24 cellular contexts compared by ENCODE assay signal in genomic region chr1:206986885-206987284, GRCh38. TPM values are rescaled to one million over a fixed set of nuclear protein-coding genes. Genes with fewer than 3 reads are reported as not detected.
"Had no signal": no experiment of that assay in that cellular context is flagged by ENCODE, and none has a peak within 500 bp of the region (broad histone marks: within the 10 kb centered on the region; RNA-seq: fewer than 3 reads in every experiment).

No MANE protein-coding gene starts in this region.

- H3K27ac ChIP-seq: KMS-11, SJCRH30 had no signal

- ATAC-seq: HepG2, SK-N-SH treated with all-trans-retinoic acid at 6 μM for 48 hours had no signal

- H3K4me1 ChIP-seq: SJCRH30 had no signal

- H3K9me3 ChIP-seq: SJCRH30 had no signal

- H3K4me3 ChIP-seq: SJCRH30 had no signal

- DNase-seq: IMR-90, Kasumi-1, MM.1S, NCI-H1092 treated with DMSO at 0.1 percent for 48 hours, NCI-H1436, NCI-H187, NCI-H2029, NCI-H2081 treated with DMSO at 0.1 percent for 48 hours, NCI-H2171, NCI-H226, NCI-H446, NCI-H510A, NCI-H524 treated with DMSO at 0.1 percent for 48 hours, NCI-H69, NCI-H774, RPMI8226, SHP77 treated with DMSO at 0.1 percent for 48 hours, SJCRH30 had no signal

- H3K9ac ChIP-seq: KMS-11 had no signal

- H3K36me3 ChIP-seq: SJCRH30 had no signal

- FAIRE-seq: HepG2, RCC 7860 had no signal

- H3K4me2 ChIP-seq: KMS-11 had no signal

RNA-seq across cellular contexts. Expression of gene FCAMR, which starts 16.6 kb away (rescaled TPM):
- total RNA-seq: HepG2, HT1080, IMR-90, M059J, SJCRH30 had no signal
- polyA plus RNA-seq: HepG2, IMR-90 had no signal

RNA-seq across cellular contexts. Expression of gene PIGR, which starts 40.6 kb away (rescaled TPM):
- total RNA-seq: HepG2, IMR-90, M059J, SJCRH30 had no signal
- polyA plus RNA-seq: HepG2, IMR-90 had no signal

RNA-seq across cellular contexts. Expression of gene C1orf116, which starts 45.7 kb away (rescaled TPM):
- total RNA-seq: M059J, SJCRH30 had no signal
